ENCODE assay signal across 17 cellular contexts in genomic region chr7:30874656-30875317, GRCh38. TPM values are rescaled to one million over a fixed set of nuclear protein-coding genes. Genes with fewer than 3 reads are reported as not detected.
DNase-seq lines count a peak whose midpoint lies in the region; ATAC-seq and TF ChIP-seq lines count a peak whose summit lies in the region.
"Had no signal": no experiment of that assay in that cellular context is flagged by ENCODE, and none has a peak within 500 bp of the region (broad histone marks: within the 10 kb centered on the region; RNA-seq: fewer than 3 reads in every experiment).

No MANE protein-coding gene starts in this region.

- H3K36me3 Mint-ChIP-seq in Caco-2 (ENCODE audit: insufficient read depth, unreplicated experiment) = no peaks in the 10 kb centered on the region

- TF ChIP-seq POLR2A in upper lobe of left lung (IDR thresholded peaks at IDR 0.05) = no peak

- H3K4me3 Mint-ChIP-seq in Caco-2 (ENCODE audit: unreplicated experiment) = no peak overlapping the region

- no peak overlapping the region for H3K4ac ChIP-seq in mesenchymal stem cell (ENCODE audit: low read depth in 1 of 2, low read length in 2 of 2)

- H2BK12ac ChIP-seq in mesenchymal stem cell (ENCODE audit: low read length in 2 of 2) = no peak overlapping the region

- H3K4me2 ChIP-seq in mesenchymal stem cell (ENCODE audit: low read length, poor library complexity, severe bottlenecking) = no peak overlapping the region

- H4K8ac ChIP-seq in mesenchymal stem cell (ENCODE audit: low read length) = peak overlapping the region; percentile 45

- H3K36me3 ChIP-seq in mesenchymal stem cell (ENCODE audit: control insufficient read depth in 1 of 2, insufficient read depth in 2 of 2, low read depth in 1 of 2, low read length in 2 of 2) (peaks cover 62 to 69% of the 10 kb centered on the region in 2 experiments), upper lobe of left lung (peaks cover 0 to 26% (median 14%) of the 10 kb centered on the region in 4 donors), Caco-2 (ENCODE audit: control insufficient read depth, insufficient read depth, low read length) (no peaks in the 10 kb centered on the region)
- H3K36me3 ChIP-seq: SJSA1 had no signal

- H3K79me1 ChIP-seq in mesenchymal stem cell (replicated peaks; ENCODE audit: low read length, poor library complexity, severe bottlenecking) = no peaks in the 10 kb centered on the region

- no peak overlapping the region for H3K14ac ChIP-seq in mesenchymal stem cell (ENCODE audit: low read length in 2 of 2)

- no peak overlapping the region for H2AK5ac ChIP-seq in mesenchymal stem cell (ENCODE audit: low read length, severe bottlenecking)

- BruUV-seq in Caco-2 (replicated peaks; lab: Mats Ljungman, UMichigan) = no TSS peak

- H2BK5ac ChIP-seq in mesenchymal stem cell (ENCODE audit: low read depth, low read length, poor library complexity, severe bottlenecking) = no peak overlapping the region

- no peak overlapping the region for H3K27ac Mint-ChIP-seq in Caco-2 (ENCODE audit: unreplicated experiment)

- H3K4me1 Mint-ChIP-seq in Caco-2 (ENCODE audit: low read depth, unreplicated experiment) = peaks cover 13% of the 10 kb centered on the region

- H4K91ac ChIP-seq in mesenchymal stem cell (ENCODE audit: low read length) = no peak overlapping the region

- no peak for ATAC-seq in upper lobe of left lung (ENCODE audit: low FRiP score in 2 of 2)

- H3K4me3 ChIP-seq in mesenchymal stem cell (ENCODE audit: insufficient read depth in 1 of 2, low read depth in 1 of 2, low read length in 2 of 2) (no peak overlapping the region), upper lobe of left lung (no peak overlapping the region), Caco-2 (ENCODE audit: low read depth, low read length) (no peak overlapping the region)
- H3K4me3 ChIP-seq: SJSA1 had no signal

- H2BK120ac ChIP-seq in mesenchymal stem cell (ENCODE audit: low read depth, low read length) = no peak overlapping the region

- no peaks in the 10 kb centered on the region for H3K9me3 Mint-ChIP-seq in Caco-2 (ENCODE audit: unreplicated experiment)

- H3K4me1 ChIP-seq in mesenchymal stem cell (ENCODE audit: control insufficient read depth, insufficient read depth, low read depth, low read length) (peaks cover 14% of the 10 kb centered on the region), upper lobe of left lung (peaks cover 7 to 15% (median 14%) of the 10 kb centered on the region in 4 donors), Caco-2 (peaks cover 14% of the 10 kb centered on the region)
- H3K4me1 ChIP-seq: SJSA1 had no signal

- TF ChIP-seq CTCF in upper lobe of left lung (IDR thresholded peaks at IDR 0.05) = no peak
- TF ChIP-seq CTCF in Caco-2 (IDR thresholded peaks at IDR 0.05; ENCODE audit: insufficient read depth in 1 of 2, low read depth in 1 of 2, low read length in 1 of 2, severe bottlenecking in 1 of 2, unreplicated experiment in 1 of 2) = no peak

- H3K18ac ChIP-seq in mesenchymal stem cell (ENCODE audit: low read depth in 1 of 2, low read length in 2 of 2) = no peak overlapping the region

- no peak overlapping the region for H2AFZ ChIP-seq in mesenchymal stem cell (ENCODE audit: low read depth, low read length)

- H2BK15ac ChIP-seq in mesenchymal stem cell (ENCODE audit: low read depth, poor library complexity, severe bottlenecking) = no peak overlapping the region

- H3K9me3 ChIP-seq in mesenchymal stem cell (ENCODE audit: control insufficient read depth, low read length) = no peaks in the 10 kb centered on the region
- no peaks in the 10 kb centered on the region for H3K9me3 ChIP-seq in upper lobe of left lung
- H3K9me3 ChIP-seq in Caco-2 = no peaks in the 10 kb centered on the region
- H3K9me3 ChIP-seq: SJSA1 had no signal

- no peak for TF ChIP-seq EP300 in upper lobe of left lung (IDR thresholded peaks at IDR 0.05)

- H3K27ac ChIP-seq in mesenchymal stem cell (ENCODE audit: low read length, poor library complexity, severe bottlenecking) (no peak overlapping the region), upper lobe of left lung (no peak overlapping the region)
- H3K27ac ChIP-seq: 22Rv1, SJSA1 had no signal

- H3K27me3 ChIP-seq in mesenchymal stem cell (ENCODE audit: control insufficient read depth in 1 of 2, insufficient read depth in 1 of 2, low read length in 2 of 2) (no peaks in the 10 kb centered on the region), upper lobe of left lung (no peaks in the 10 kb centered on the region), Caco-2 (replicated peaks; ENCODE audit: control insufficient read depth, insufficient read depth, low read length) (no peaks in the 10 kb centered on the region)
- H3K27me3 ChIP-seq: SJSA1 had no signal

- intact Hi-C loops in Caco-2 (cut with micrococcal nuclease; ENCODE audit: unreplicated experiment) = no loop called here

- CTCF ChIA-PET in Caco-2 (lab: Charles Lee) = no interaction called here

- no peak overlapping the region for H3K9ac ChIP-seq in mesenchymal stem cell (ENCODE audit: low read length)

- 86% methylated on average over 4 of the region's 5 CpGs for WGBS in mesenchymal stem cell
- WGBS in upper lobe of left lung, 2 donors = 80 to 89% methylated on average over 5 of the region's 5 CpGs

- DNase-seq in NK-92 treated with Interleukin-12 subunit alpha and Interleukin-12 subunit beta, amount 100 ng/mL, for 24 hours (lab: John Stamatoyannopoulos, UW) = peak; percentile 11
- DNase-seq in NK-92 (lab: John Stamatoyannopoulos, UW; ENCODE audit: unreplicated experiment) (no peak), HT1080 (ENCODE audit: low read depth) (peak; percentile 44), RKO (ENCODE audit: low spot score) (peak; percentile 20), mesenchymal stem cell (no peak), upper lobe of left lung (no peak), Caco-2 (no peak), OCI-M2 (lab: John Stamatoyannopoulos, UW; ENCODE audit: unreplicated experiment) (no peak)
- DNase-seq: AML-193, DMS 273 treated with DMSO at 0.1 percent for 48 hours, NCI-H1105, NCI-H1694 treated with DMSO at 0.1 percent for 48 hours, NCI-H2227 treated with DMSO at 0.1 percent for 48 hours, NCI-H510A treated with DMSO at 0.1 percent for 48 hours, NCI-H774 had no signal

- H3K27me3 Mint-ChIP-seq in Caco-2 (ENCODE audit: insufficient read depth, unreplicated experiment) = no peaks in the 10 kb centered on the region

- POLR2A ChIA-PET in Caco-2 (lab: Charles Lee) = no interaction called here

- no peak overlapping the region for H3K23ac ChIP-seq in mesenchymal stem cell (ENCODE audit: low read length in 2 of 2)

RNA-seq across cellular contexts. Expression of gene AQP1, which starts 36.9 kb away (rescaled TPM):
- total RNA-seq in HT1080 (2014; rRNA removed; shearing (Covaris generic)) = 0.10 TPM in 1 of 2 replicates, not detected in the other
- polyA plus RNA-seq in HT1080 (2015; cell fraction: cytosol; rRNA removed) = 0.12 TPM in 2 replicates
- 0.07 and 0.40 TPM in 2 replicates for polyA plus RNA-seq in HT1080 (2015; cell fraction: nucleus; rRNA removed)
- polyA plus RNA-seq in mesenchymal stem cell (2013, experiment 1 of 2) = 1.0 TPM
- 0.86 TPM for polyA plus RNA-seq in mesenchymal stem cell (2013, experiment 2 of 2)
- total RNA-seq in upper lobe of left lung (1,000 to 10,000 TPM in 1 of 6 donors, 100 to 1,000 TPM in 5; 113 to 1,228 (median 802) TPM), Caco-2 (2022) (0.19 and 0.52 TPM in 2 replicates)

Comparison
In these comparisons a context has a peak if more than half of its experiments do, and no peak if none do; other contexts are left out.
1. DNase-seq: peak in NK-92 treated with Interleukin-12 subunit alpha and Interleukin-12 subunit beta, amount 100 ng/mL, for 24 hours (single experiment), HT1080 (single experiment) and RKO (single experiment); none in NK-92 (single experiment), mesenchymal stem cell (single experiment), upper lobe of left lung (0 of 2), Caco-2 (0 of 2) and OCI-M2 (single experiment).
2. RNA of gene AQP1, which starts 36.9 kb away (total RNA-seq): 113 to 1,228 TPM in upper lobe of left lung; 0.19 to 0.52 TPM in Caco-2 and 0.10 TPM in HT1080; every median in the first group is over 10 times any median in the second.